ENCODE assay signal across 8 cellular contexts in genomic region chr3:88057650-88058321, GRCh38. TPM values are rescaled to one million over a fixed set of nuclear protein-coding genes. Genes with fewer than 3 reads are reported as not detected.
DNase-seq lines count a peak whose midpoint lies in the region; ATAC-seq and TF ChIP-seq lines count a peak whose summit lies in the region.

No MANE protein-coding gene starts in this region.

- no peaks in the 10 kb centered on the region for H3K9me3 Mint-ChIP-seq in activated naive CD4-positive, alpha-beta T cell treated with anti-CD3 and anti-CD28 coated beads, Interleukin-2, amount 50 U/mL, for 24 hours

- H3K36me3 Mint-ChIP-seq in activated naive CD4-positive, alpha-beta T cell treated with anti-CD3 and anti-CD28 coated beads, Interleukin-2, amount 50 U/mL, for 24 hours = peaks cover 22% of the 10 kb centered on the region
- peaks cover 8% of the 10 kb centered on the region for H3K36me3 Mint-ChIP-seq in T-helper 17 cell (ENCODE audit: low read depth)

- peak overlapping the region; percentile 97 for H3K27ac ChIP-seq in psoas muscle

- no peaks in the 10 kb centered on the region for H3K27me3 ChIP-seq in psoas muscle (ENCODE audit: insufficient read depth in 3 of 3, low read length in 2 of 3)

- no peaks in the 10 kb centered on the region for H3K9me3 ChIP-seq in T-helper 17 cell (ENCODE audit: control insufficient read depth, low read length, poor library complexity, severe bottlenecking)
- no peaks in the 10 kb centered on the region for H3K9me3 ChIP-seq in psoas muscle

- H3K4me1 Mint-ChIP-seq in activated naive CD4-positive, alpha-beta T cell treated with anti-CD3 and anti-CD28 coated beads, Interleukin-2, amount 50 U/mL, for 24 hours = peaks cover 58% of the 10 kb centered on the region
- H3K4me1 Mint-ChIP-seq in T-helper 17 cell = peaks cover 29% of the 10 kb centered on the region

- peaks cover 0 to 35% of the 10 kb centered on the region in 2 donors for H3K36me3 ChIP-seq in psoas muscle (ENCODE audit: insufficient read depth in 1 of 2, low read depth in 1 of 2)

- no peaks in the 10 kb centered on the region for H3K27me3 Mint-ChIP-seq in activated naive CD4-positive, alpha-beta T cell treated with anti-CD3 and anti-CD28 coated beads, Interleukin-2, amount 50 U/mL, for 24 hours
- no peaks in the 10 kb centered on the region for H3K27me3 Mint-ChIP-seq in T-helper 17 cell

- peaks cover 40% of the 10 kb centered on the region for H3K4me1 ChIP-seq in psoas muscle

- no peak for ATAC-seq in T-helper 17 cell
- no peak for ATAC-seq in psoas muscle
- no peak for ATAC-seq in GM18498 (IDR thresholded peaks at IDR 0.05; ENCODE audit: unreplicated experiment)

- peak overlapping the region; percentile 95 for H3K27ac Mint-ChIP-seq in activated naive CD4-positive, alpha-beta T cell treated with anti-CD3 and anti-CD28 coated beads, Interleukin-2, amount 50 U/mL, for 24 hours
- peak overlapping the region; percentile 98 for H3K27ac Mint-ChIP-seq in T-helper 17 cell

- H3K4me3 Mint-ChIP-seq in activated naive CD4-positive, alpha-beta T cell treated with anti-CD3 and anti-CD28 coated beads, Interleukin-2, amount 50 U/mL, for 24 hours = peak overlapping the region; percentile 98
- H3K4me3 Mint-ChIP-seq in T-helper 17 cell = peak overlapping the region; percentile 99

- peak overlapping the region; percentile 75 for H3K4me3 ChIP-seq in fibroblast of mammary gland (ENCODE audit: control insufficient read depth, low read depth, low read length)
- peak overlapping the region; percentile 96 for H3K4me3 ChIP-seq in psoas muscle

- TF ChIP-seq CTCF in fibroblast of mammary gland (conservative IDR thresholded peaks at IDR 0.05; ENCODE audit: control insufficient read depth, insufficient read depth, low read depth, low read length) (peak; percentile 24), psoas muscle (IDR thresholded peaks at IDR 0.05) (no peak)

- 8 to 10% (median 8%) methylated on average over 16 of the region's 16 CpGs for WGBS in psoas muscle, 3 donors

- no peak for DNase-seq in activated naive CD4-positive, alpha-beta T cell treated with Interleukin-2 at 50 U/mL for 16 hours
- DNase-seq in T-helper 17 cell (no peak), fibroblast of mammary gland (ENCODE audit: low read depth) (peak; percentile 36), psoas muscle (no peak), posterior cingulate gyrus (no peak)
- DNase-seq in stimulated activated CD4-positive, alpha-beta T cell treated with anti-CD3 and anti-CD28 coated beads, Interleukin-15, amount 100 ng/mL, for 24 hours = no peak

- intact Hi-C loops in psoas muscle (cut with DNase I) = loop anchor here in 1 of 2 donors (5.0 kb wide), 2 partner anchors 55 to 95 kb away; no protein-coding TSS in a partner anchor
- intact Hi-C loops in posterior cingulate gyrus (cut with DNase I) = loop anchor here (2.0 to 5.0 kb wide), 2 partner anchors 55 to 90 kb away; partner anchors contain the start of gene C3orf38

RNA-seq across cellular contexts. Expression of gene CGGBP1, which starts 1.0 kb away (rescaled TPM):
- total RNA-seq in T-helper 17 cell (10 to 100 TPM; 73.8 to 95.8 TPM), psoas muscle (10 to 100 TPM; 39.1 to 46.2 (median 42.9) TPM)
- polyA plus RNA-seq in psoas muscle = 10 to 100 TPM; 27.4 to 63.2 (median 45.9) TPM

RNA-seq across cellular contexts. Expression of gene ZNF654, which starts 1.3 kb away (rescaled TPM):
- total RNA-seq in T-helper 17 cell = 10 to 100 TPM; 12.6 to 16.1 TPM
- total RNA-seq in psoas muscle = 10 to 100 TPM in 2 of 4 donors, 1 to 10 TPM in 2; 8.8 to 10.7 (median 9.6) TPM
- 1 to 10 TPM; 2.6 to 8.9 (median 3.2) TPM for polyA plus RNA-seq in psoas muscle
